In genomic region chr17:57138956-57139576, GRCh38 we compare ENCODE assay signal across 16 cellular contexts. TPM values are rescaled to one million over a fixed set of nuclear protein-coding genes. Genes with fewer than 3 reads are reported as not detected.
DNase-seq lines count a peak whose midpoint lies in the region; ATAC-seq, FAIRE-seq and TF ChIP-seq lines count a peak whose summit lies in the region.
"Had no signal": no experiment of that assay in that cellular context is flagged by ENCODE, and none has a peak within 500 bp of the region (broad histone marks: within the 10 kb centered on the region; RNA-seq: fewer than 3 reads in every experiment).

No MANE protein-coding gene starts in this region.

- no peak overlapping the region for H2BK20ac ChIP-seq in IMR-90 (ENCODE audit: low read depth, low read length)

- no peak overlapping the region for H4K8ac ChIP-seq in IMR-90 (ENCODE audit: low read depth in 2 of 2, low read length in 2 of 2)

- TF ChIP-seq POLR2A in IMR-90 (IDR thresholded peaks at IDR 0.05; ENCODE audit: low read depth, low read length) (no peak), K562 (conservative IDR thresholded peaks at IDR 0.05) (no peak)

- no peak overlapping the region for H3K18ac ChIP-seq in IMR-90 (ENCODE audit: low read depth, low read length)

- no peak overlapping the region for H3K4ac ChIP-seq in IMR-90 (ENCODE audit: low read depth, low read length)

- H3K9me3 Mint-ChIP-seq in activated CD4-positive, alpha-beta T cell treated with anti-CD3 and anti-CD28 coated beads for 36 hours (ENCODE audit: low read depth): no peaks in the 10 kb centered on the region
- H3K9me3 Mint-ChIP-seq: CD4-positive, alpha-beta memory T cell; effector memory CD8-positive, alpha-beta T cell; mesothelial cell of epicardium; neural crest cell had no signal

- H2AK9ac ChIP-seq in IMR-90 (replicated peaks; ENCODE audit: low read depth, low read length, poor library complexity): no peak overlapping the region

- H2AFZ ChIP-seq in IMR-90 (replicated peaks; ENCODE audit: low read length, poor library complexity) (no peak overlapping the region), K562 (ENCODE audit: low read depth, low read length) (no peak overlapping the region)

- no peak overlapping the region for H3K27ac Mint-ChIP-seq in activated CD4-positive, alpha-beta T cell treated with anti-CD3 and anti-CD28 coated beads for 36 hours
- H3K27ac Mint-ChIP-seq: CD4-positive, alpha-beta memory T cell; effector memory CD8-positive, alpha-beta T cell; mesothelial cell of epicardium; WTC11 had no signal

- no peak overlapping the region for H3K9ac ChIP-seq in IMR-90 (ENCODE audit: low read depth, low read length)
- no peak overlapping the region for H3K9ac ChIP-seq in K562 (ENCODE audit: insufficient read depth in 1 of 2, low read depth in 2 of 2, low read length in 2 of 2)

- H3K9me3 ChIP-seq in IMR-90 (ENCODE audit: control insufficient read depth, insufficient read depth, low read length) (no peaks in the 10 kb centered on the region), K562 (replicated peaks; ENCODE audit: control insufficient read depth, insufficient read depth, low read depth, low read length) (0 out of 2 replicates have a peak, but pooled peaks cover 6% of the 10 kb centered on the region), psoas muscle (no peaks in the 10 kb centered on the region), ascending aorta (no peaks in the 10 kb centered on the region)
- H3K9me3 ChIP-seq: adrenal gland had no signal

- no peaks in the 10 kb centered on the region for H3K9me1 ChIP-seq in IMR-90 (ENCODE audit: insufficient read depth, low read length)
- no peaks in the 10 kb centered on the region for H3K9me1 ChIP-seq in K562 (ENCODE audit: control insufficient read depth, insufficient read depth, low read length)

- H3K56ac ChIP-seq in IMR-90 (ENCODE audit: extremely low read depth, insufficient read depth, low read length): no peak overlapping the region

- BruUV-seq in IMR-90 (replicated peaks; lab: Mats Ljungman, UMichigan): no TSS peak
- BruUV-seq in K562 (replicated peaks; lab: Mats Ljungman, UMichigan): no TSS peak

- H3K27me3 ChIP-seq in IMR-90 (ENCODE audit: control insufficient read depth, insufficient read depth, low read length): peaks cover 13% of the 10 kb centered on the region
- H3K27me3 ChIP-seq in K562 (ENCODE audit: control insufficient read depth in 2 of 2, insufficient read depth in 2 of 2, low read length in 2 of 2): peaks cover 34 to 45% of the 10 kb centered on the region in 2 experiments
- no peaks in the 10 kb centered on the region for H3K27me3 ChIP-seq in psoas muscle (ENCODE audit: insufficient read depth in 3 of 3, low read length in 2 of 3)
- H3K27me3 ChIP-seq in ascending aorta: no peaks in the 10 kb centered on the region
- H3K27me3 ChIP-seq: adrenal gland had no signal

- POLR2A ChIA-PET in activated CD4-positive, alpha-beta T cell treated with anti-CD3 and anti-CD28 coated beads for 36 hours (lab: Charles Lee): interaction anchor here (0.7 kb wide), 1 partner anchor 327 kb away, joined by 3 read pairs; no protein-coding TSS in a partner anchor
- POLR2A ChIA-PET in IMR-90 (lab: Charles Lee; ENCODE audit: unreplicated experiment): no interaction called here
- POLR2A ChIA-PET in K562 (lab: Yijun Ruan, JAX): no interaction called here

- H2BK5ac ChIP-seq in IMR-90 (ENCODE audit: low read depth, low read length, poor library complexity, severe bottlenecking): no peak overlapping the region

- H3K79me2 ChIP-seq in K562 (ENCODE audit: control insufficient read depth, insufficient read depth, low read length): no peaks in the 10 kb centered on the region

- no peak overlapping the region for H3K4me3 Mint-ChIP-seq in activated CD4-positive, alpha-beta T cell treated with anti-CD3 and anti-CD28 coated beads for 36 hours
- H3K4me3 Mint-ChIP-seq: CD4-positive, alpha-beta memory T cell; effector memory CD8-positive, alpha-beta T cell; mesothelial cell of epicardium; neural crest cell; WTC11 had no signal

- no peak overlapping the region for H4K5ac ChIP-seq in IMR-90 (ENCODE audit: low read depth, low read length)

- H2BK120ac ChIP-seq in IMR-90 (ENCODE audit: low read depth, low read length): no peak overlapping the region

- no peak overlapping the region for H2BK15ac ChIP-seq in IMR-90 (ENCODE audit: low read depth, low read length)

- no peaks in the 10 kb centered on the region for H3K36me3 Mint-ChIP-seq in activated CD4-positive, alpha-beta T cell treated with anti-CD3 and anti-CD28 coated beads for 36 hours (ENCODE audit: low read depth)
- H3K36me3 Mint-ChIP-seq: CD4-positive, alpha-beta memory T cell; mesothelial cell of epicardium had no signal

- H3K14ac ChIP-seq in IMR-90 (replicated peaks; ENCODE audit: low read depth, low read length): no peak overlapping the region

- TF ChIP-seq CTCF in IMR-90 (conservative IDR thresholded peaks at IDR 0.05; ENCODE audit: low read depth, low read length) (no peak), K562 (IDR thresholded peaks at IDR 0.05 in 2 of 3, conservative IDR thresholded peaks at IDR 0.05 in 1 of 3; ENCODE audit: insufficient read depth in 2 of 3, low read depth in 1 of 3, low read length in 3 of 3) (no peak), psoas muscle (IDR thresholded peaks at IDR 0.05) (no peak), ascending aorta (IDR thresholded peaks at IDR 0.05) (no peak)

- intact Hi-C loops in activated CD4-positive, alpha-beta T cell treated with anti-CD3 and anti-CD28 coated beads for 36 hours (cut with DNase I, micrococcal nuclease): loop anchor here (5.0 to 10.0 kb wide), 2 partner anchors 88 to 536 kb away; no protein-coding TSS in a partner anchor
- intact Hi-C loops in IMR-90 (cut with micrococcal nuclease) (loop anchor here (10.0 kb wide), 1 partner anchor 456 kb away; no protein-coding TSS in a partner anchor), K562 (cut with micrococcal nuclease) (loop anchor here (10.0 kb wide), 1 partner anchor 976 kb away; no protein-coding TSS in a partner anchor), psoas muscle (cut with DNase I) (loop anchor here (5.0 to 10.0 kb wide), 3 partner anchors 466 to 976 kb away; no protein-coding TSS in a partner anchor), ascending aorta (cut with DNase I) (loop anchor here (5.0 kb wide), 1 partner anchor 103 kb away; no protein-coding TSS in a partner anchor)

- no peaks in the 10 kb centered on the region for H3K36me3 ChIP-seq in IMR-90 (ENCODE audit: control insufficient read depth, insufficient read depth, low read length)
- no peaks in the 10 kb centered on the region for H3K36me3 ChIP-seq in K562 (ENCODE audit: control insufficient read depth, insufficient read depth, low read length)
- H3K36me3 ChIP-seq in psoas muscle (ENCODE audit: insufficient read depth in 1 of 2, low read depth in 1 of 2): no peaks in the 10 kb centered on the region
- H3K36me3 ChIP-seq in ascending aorta: no peaks in the 10 kb centered on the region
- H3K36me3 ChIP-seq: adrenal gland had no signal

- 80% methylated on average over 2 of the region's 6 CpGs; no CpG with 5 or more reads in 1 of the 2 experiments for WGBS in IMR-90 (ENCODE audit: extremely low coverage in 2 of 2, insufficient read length in 1 of 2), 2 experiments
- WGBS in K562 (ENCODE audit: insufficient coverage, low coverage, missing lambda C conversion rate): 7% methylated on average over 6 of the region's 6 CpGs
- WGBS in psoas muscle, 3 donors: 42 to 63% (median 54%) methylated on average over 6 of the region's 6 CpGs

- H3K27me3 Mint-ChIP-seq in activated CD4-positive, alpha-beta T cell treated with anti-CD3 and anti-CD28 coated beads for 36 hours: peaks cover 2% of the 10 kb centered on the region

- H2AK5ac ChIP-seq in IMR-90 (ENCODE audit: low read depth, low read length): no peak overlapping the region

- H3K27ac ChIP-seq in IMR-90 (ENCODE audit: insufficient read depth, low read length) (no peak overlapping the region), K562 (ENCODE audit: extremely low read depth, low read depth, low read length) (no peak overlapping the region), psoas muscle (no peak overlapping the region), ascending aorta (no peak overlapping the region)
- H3K27ac ChIP-seq: adrenal gland had no signal

- H4K91ac ChIP-seq in IMR-90 (ENCODE audit: insufficient read depth, low read depth, low read length): no peak overlapping the region

- H3K23ac ChIP-seq in IMR-90 (ENCODE audit: low read depth, low read length): no peak overlapping the region

- peak; percentile 42 for DNase-seq in activated CD4-positive, alpha-beta T cell treated with anti-CD3 and anti-CD28 coated beads for 36 hours
- DNase-seq in activated CD4-positive, alpha-beta T cell treated with anti-CD3 and anti-CD28 coated beads for 4 hours: no peak
- DNase-seq in IMR-90 (peak; percentile 22), K562 (ENCODE audit: extremely low read depth in 1 of 4, low spot score in 3 of 4) (peak in 1 of 4 experiments; percentile 6), psoas muscle (no peak), LoVo (ENCODE audit: low spot score) (no peak), ascending aorta (ENCODE audit: low spot score in 2 of 2) (no peak)
- DNase-seq: adrenal gland; CD4-positive, alpha-beta memory T cell; central memory CD4-positive, alpha-beta T cell; effector memory CD8-positive, alpha-beta T cell; hippocampal formation had no signal

- CTCF ChIA-PET in activated CD4-positive, alpha-beta T cell treated with anti-CD3 and anti-CD28 coated beads for 36 hours (lab: Charles Lee): interaction anchor here (0.6 to 0.7 kb wide), 2 partner anchors 121 to 268 kb away, joined by 3 to 4 read pairs; no protein-coding TSS in a partner anchor
- CTCF ChIA-PET in IMR-90 (lab: Yijun Ruan, JAX) (interaction anchor here (0.6 kb wide), 1 partner anchor 536 kb away, joined by 3 read pairs; no protein-coding TSS in a partner anchor), K562 (lab: Yijun Ruan, JAX; ENCODE audit: low intra/inter-chr PET ratio) (no interaction called here)

- H3K4me3 ChIP-seq in IMR-90 (ENCODE audit: insufficient read depth, low read depth, low read length) (no peak overlapping the region), K562 (no peak overlapping the region), psoas muscle (no peak overlapping the region), ascending aorta (no peak overlapping the region)
- H3K4me3 ChIP-seq: adrenal gland had no signal

- H3K4me2 ChIP-seq in IMR-90 (ENCODE audit: low read depth, low read length) (no peak overlapping the region), K562 (ENCODE audit: insufficient read depth, low read length) (no peak overlapping the region)

- FAIRE-seq in K562 (lab: Jason Lieb, UNC): no peak

- H3K79me1 ChIP-seq in IMR-90 (ENCODE audit: low read depth in 1 of 2, low read length in 2 of 2): no peaks in the 10 kb centered on the region

- dilution Hi-C loops in IMR-90 (cut with HindIII; ENCODE audit: low sequenced_read_pairs, unreplicated experiment): no loop called here

- H4K20me1 ChIP-seq in IMR-90 (ENCODE audit: insufficient read depth, low read length): no peaks in the 10 kb centered on the region
- no peaks in the 10 kb centered on the region for H4K20me1 ChIP-seq in K562 (replicated peaks; ENCODE audit: control insufficient read depth, insufficient read depth, low read length)

- H3K4me1 Mint-ChIP-seq in activated CD4-positive, alpha-beta T cell treated with anti-CD3 and anti-CD28 coated beads for 36 hours: peaks cover 13% of the 10 kb centered on the region

- no peak for TF ChIP-seq EP300 in K562 (IDR thresholded peaks at IDR 0.05; ENCODE audit: low read length)

- H3K4me1 ChIP-seq in IMR-90 (ENCODE audit: control insufficient read depth, insufficient read depth, low read length) (no peaks in the 10 kb centered on the region), K562 (replicated peaks in 1 of 2; ENCODE audit: control insufficient read depth in 2 of 2, insufficient read depth in 2 of 2, low read length in 2 of 2) (peaks cover 0 to 10% of the 10 kb centered on the region in 2 experiments; a peak in 2 of 5 replicates), psoas muscle (no peaks in the 10 kb centered on the region), ascending aorta (no peaks in the 10 kb centered on the region)
- H3K4me1 ChIP-seq: adrenal gland had no signal

- ATAC-seq in activated CD4-positive, alpha-beta T cell treated with anti-CD3 and anti-CD28 coated beads for 36 hours: peak; percentile 65
- ATAC-seq in IMR-90 (ENCODE audit: low read depth): no peak
- ATAC-seq in K562: peak; percentile 55; the same call in 2 of the 3 replicates
- ATAC-seq in psoas muscle: peak; percentile 79 to 97 (median 91)
- ATAC-seq in HG03025 (IDR thresholded peaks at IDR 0.05; ENCODE audit: low FRiP score, unreplicated experiment): no peak
- ATAC-seq: effector memory CD8-positive, alpha-beta T cell; WTC11 had no signal

- in situ Hi-C loops in IMR-90 (cut with MboI; ENCODE audit: low sequenced_read_pairs): no loop called here
- in situ Hi-C loops in K562 (cut with MboI): loop anchor here (25.0 kb wide), 1 partner anchor 973 kb away; no protein-coding TSS in a partner anchor

- no peak for TF ChIP-seq RAD21 in IMR-90 (IDR thresholded peaks at IDR 0.05; ENCODE audit: low read length)
- TF ChIP-seq RAD21 in K562 (CRISPR knock-in tag; conservative IDR thresholded peaks at IDR 0.05 in 1 of 2, IDR thresholded peaks at IDR 0.05 in 1 of 2): no peak

RNA-seq across cellular contexts. Expression of gene AKAP1, which starts 54.0 kb away (rescaled TPM):
- total RNA-seq in activated CD4-positive, alpha-beta T cell treated with anti-CD3 and anti-CD28 coated beads for 36 hours: 10 to 100 TPM; 27.0 to 29.8 TPM
- total RNA-seq in IMR-90 (2012; rRNA removed): 10.2 and 11.7 TPM in 2 replicates
- 16.4 and 17.4 TPM in 2 replicates for polyA plus RNA-seq in IMR-90 (2012; rRNA removed)
- 15.2 and 24.2 TPM in 2 replicates for polyA plus RNA-seq in IMR-90 (2012; cell fraction: cytosol; rRNA removed)
- 36.7 and 40.2 TPM in 2 replicates for polyA plus RNA-seq in IMR-90 (2012; cell fraction: nucleus; rRNA removed; ENCODE audit: low replicate concordance)
- total RNA-seq in K562 (2011; cell fraction: chromatin; rRNA removed; ENCODE audit: low replicate concordance): 47.3 and 76.5 TPM in 2 replicates
- 65.9 and 69.3 TPM in 2 replicates for total RNA-seq in K562 (2011; cell fraction: nucleolus; rRNA removed)
- total RNA-seq in K562 (2011; cell fraction: nucleoplasm; rRNA removed): 70.5 and 70.8 TPM in 2 replicates
- 50.4 and 57.2 TPM in 2 replicates for total RNA-seq in K562 (2014; rRNA removed)
- total RNA-seq in K562 (2014; rRNA removed; fragmentation: Illumina TruSeq; extraction: Trizol): 24.5 and 29.4 TPM in 2 replicates
- 36.4 and 41.2 TPM in 2 replicates for total RNA-seq in K562 (2015; rRNA removed; fragmentation: Illumina TruSeq; extraction: Trizol)
- total RNA-seq in K562 (2021): 40.7 and 44.9 TPM in 2 replicates
- 46.8 and 48.4 TPM in 2 replicates for polyA plus RNA-seq in K562 (2011; rRNA removed)
- polyA plus RNA-seq in K562 (2011; cell fraction: cytosol; rRNA removed): 54.8 and 62.0 TPM in 2 replicates
- polyA plus RNA-seq in K562 (2011; cell fraction: nucleus; rRNA removed): 198 and 242 TPM in 2 replicates
- 24.4 and 26.8 TPM in 2 replicates for polyA plus RNA-seq in K562 (2012)
- 58.3 and 63.8 TPM in 2 replicates for polyA plus RNA-seq in K562 (2014; fragmentation: Illumina TruSeq; extraction: Trizol)
- 10 to 100 TPM; 12.9 to 13.2 TPM for polyA plus RNA-seq in K562 (2014; fragmentation: Nextera tagmentation; extraction: Ambion mirVana)
- 34.9 and 40.7 TPM in 2 replicates for polyA plus RNA-seq in K562 (2014; rRNA removed)
- 62.1 and 70.8 TPM in 2 replicates for polyA minus RNA-seq in K562 (2011; rRNA and poly(A)+ RNA removed)
- polyA minus RNA-seq in K562 (2011; cell fraction: cytosol; rRNA and poly(A)+ RNA removed): 57.1 and 64.3 TPM in 2 replicates
- 25.3 and 35.0 TPM in 2 replicates for polyA minus RNA-seq in K562 (2011; cell fraction: nucleus; rRNA and poly(A)+ RNA removed)
- total RNA-seq in psoas muscle: 100 to 1,000 TPM in 2 of 4 donors, 10 to 100 TPM in 2; 86.0 to 231 (median 105) TPM
- 100 to 1,000 TPM in 1 of 3 donors, 10 to 100 TPM in 2; 42.3 to 127 (median 61.6) TPM for polyA plus RNA-seq in psoas muscle
- total RNA-seq in ascending aorta: 127 TPM

Comparison
In these comparisons a context has a peak if more than half of its experiments do, and no peak if none do; other contexts are left out.
1. DNase-seq: peak in activated CD4-positive, alpha-beta T cell treated with anti-CD3 and anti-CD28 coated beads for 36 hours (single experiment) and IMR-90 (single experiment); none in activated CD4-positive, alpha-beta T cell treated with anti-CD3 and anti-CD28 coated beads for 4 hours (0 of 2), psoas muscle (0 of 2), LoVo (single experiment) and ascending aorta (0 of 2).
2. ATAC-seq: peak in activated CD4-positive, alpha-beta T cell treated with anti-CD3 and anti-CD28 coated beads for 36 hours (single experiment), K562 (single experiment) and psoas muscle (4 of 4); none in IMR-90 (single experiment) and HG03025 (single experiment).